Comparison of ENCODE assay signal across 13 cellular contexts in genomic region chr16:86029131-86029741, GRCh38.
DNase-seq lines count a peak whose midpoint lies in the region; ATAC-seq and TF ChIP-seq lines count a peak whose summit lies in the region.
"Had no signal": no experiment of that assay in that cellular context is flagged by ENCODE, and none has a peak within 500 bp of the region (broad histone marks: within the 10 kb centered on the region; RNA-seq: fewer than 3 reads in every experiment).

No MANE protein-coding gene starts in this region.

- H3K27ac ChIP-seq in AG04450 (ENCODE audit: low read depth, low read length) (no peak overlapping the region), mesenchymal stem cell (ENCODE audit: low read length, poor library complexity, severe bottlenecking) (no peak overlapping the region)
- H3K27ac ChIP-seq: C4-2B had no signal

- DNase-seq in AG04450 (ENCODE audit: low read depth, low spot score) (peak; percentile 36), NCI-H2171 treated with DMSO at 0.1 percent for 48 hours (lab: John Stamatoyannopoulos, UW) (peak; percentile 81), fibroblast of mammary gland (ENCODE audit: low read depth) (peak; percentile 13), mesenchymal stem cell (peak; percentile 90), mesothelial cell of epicardium (ENCODE audit: low spot score in 2 of 2, unreplicated experiment in 2 of 2) (no peak), CD14-positive monocyte (ENCODE audit: low spot score) (no peak)
- DNase-seq: cortex of kidney, SK-N-SH had no signal

- CTCF ChIA-PET in AG04450 (lab: Charles Lee), result interaction anchor here (1.9 to 7.2 kb wide), 2 partner anchors 15 to 209 kb away, joined by 4 to 46 read pairs; no protein-coding TSS in a partner anchor

- ATAC-seq in HG03175 (IDR thresholded peaks at IDR 0.05; ENCODE audit: unreplicated experiment) (no peak), GM18909 (IDR thresholded peaks at IDR 0.05; ENCODE audit: poor library complexity, unreplicated experiment) (no peak)
- ATAC-seq: left lobe of liver had no signal

- POLR2A ChIA-PET in AG04450 (lab: Yijun Ruan, JAX), result interaction anchor here (0.8 kb wide), 1 partner anchor 461 kb away, joined by 3 read pairs; no protein-coding TSS in a partner anchor

- H3K4me1 Mint-ChIP-seq in mesothelial cell of epicardium, result peaks cover 11% of the 10 kb centered on the region
- H3K4me1 Mint-ChIP-seq in CD14-positive monocyte, result peaks cover 3% of the 10 kb centered on the region

- H2BK5ac ChIP-seq in mesenchymal stem cell (ENCODE audit: low read depth, low read length, poor library complexity, severe bottlenecking), result no peak overlapping the region

- no peak overlapping the region for H3K23ac ChIP-seq in mesenchymal stem cell (ENCODE audit: low read length in 2 of 2)

- 41% methylated on average over 19 of the region's 20 CpGs for WGBS in mesenchymal stem cell

- peak overlapping the region; percentile 42 for H4K8ac ChIP-seq in mesenchymal stem cell (ENCODE audit: low read length)

- H3K4me1 ChIP-seq in mesenchymal stem cell (ENCODE audit: control insufficient read depth, insufficient read depth, low read depth, low read length), result no peaks in the 10 kb centered on the region

- no peak overlapping the region for H3K27ac Mint-ChIP-seq in mesothelial cell of epicardium
- H3K27ac Mint-ChIP-seq in CD14-positive monocyte, result no peak overlapping the region
- H3K27ac Mint-ChIP-seq: stimulated activated naive CD8-positive, alpha-beta T cell treated with anti-CD3 and anti-CD28 coated beads, Interleukin-15, Interleukin-2, amounts not matched to agents 100 ng/mL and 50 ng/mL, for 24 hours had no signal

- no peaks in the 10 kb centered on the region for H3K79me1 ChIP-seq in mesenchymal stem cell (replicated peaks; ENCODE audit: low read length, poor library complexity, severe bottlenecking)

- peaks cover 40% of the 10 kb centered on the region for H3K27me3 Mint-ChIP-seq in mesothelial cell of epicardium (ENCODE audit: low read depth)
- H3K27me3 Mint-ChIP-seq in CD14-positive monocyte (ENCODE audit: low read depth in 3 of 3), result peaks cover 20 to 38% (median 29%) of the 10 kb centered on the region in 3 donors

- H3K36me3 Mint-ChIP-seq in mesothelial cell of epicardium, result no peaks in the 10 kb centered on the region
- no peaks in the 10 kb centered on the region for H3K36me3 Mint-ChIP-seq in CD14-positive monocyte

- H3K9ac ChIP-seq in mesenchymal stem cell (ENCODE audit: low read length), result no peak overlapping the region
- H3K9ac ChIP-seq: SK-N-SH had no signal

- H3K4me3 ChIP-seq in AG04450 (ENCODE audit: low read depth, low read length) (no peak overlapping the region), fibroblast of mammary gland (ENCODE audit: control insufficient read depth, low read depth, low read length) (no peak overlapping the region), mesenchymal stem cell (ENCODE audit: insufficient read depth in 1 of 2, low read depth in 1 of 2, low read length in 2 of 2) (no peak overlapping the region)

- no peak for TF ChIP-seq CTCF in AG04450 (IDR thresholded peaks at IDR 0.05; ENCODE audit: low read depth, low read length)
- TF ChIP-seq CTCF in fibroblast of mammary gland (conservative IDR thresholded peaks at IDR 0.05; ENCODE audit: control insufficient read depth, insufficient read depth, low read depth, low read length), result no peak
- TF ChIP-seq CTCF in mesothelial cell of epicardium (IDR thresholded peaks at IDR 0.05; ENCODE audit: unreplicated experiment), result no peak
- no peak for TF ChIP-seq CTCF in CD14-positive monocyte (IDR thresholded peaks at IDR 0.05)

- intact Hi-C loops in CD14-positive monocyte (cut with micrococcal nuclease), result no loop called here

- H2BK120ac ChIP-seq in mesenchymal stem cell (ENCODE audit: low read depth, low read length), result no peak overlapping the region

- H2AK5ac ChIP-seq in mesenchymal stem cell (ENCODE audit: low read length, severe bottlenecking), result no peak overlapping the region

- H4K91ac ChIP-seq in mesenchymal stem cell (ENCODE audit: low read length), result peak overlapping the region; percentile 18

- peak overlapping the region in 1 of 2 experiments; percentile 75 for H3K18ac ChIP-seq in mesenchymal stem cell (ENCODE audit: low read depth in 1 of 2, low read length in 2 of 2)

- no peak overlapping the region for H3K4me2 ChIP-seq in mesenchymal stem cell (ENCODE audit: low read length, poor library complexity, severe bottlenecking)
- H3K4me2 ChIP-seq: SK-N-SH had no signal

- H3K4me3 Mint-ChIP-seq in mesothelial cell of epicardium, result no peak overlapping the region
- no peak overlapping the region for H3K4me3 Mint-ChIP-seq in CD14-positive monocyte
- H3K4me3 Mint-ChIP-seq: stimulated activated naive CD8-positive, alpha-beta T cell treated with anti-CD3 and anti-CD28 coated beads, Interleukin-15, Interleukin-2, amounts not matched to agents 100 ng/mL and 50 ng/mL, for 24 hours had no signal

- H3K27me3 ChIP-seq in AG04450 (ENCODE audit: control insufficient read depth, insufficient read depth, low read length) (peaks cover 46% of the 10 kb centered on the region), mesenchymal stem cell (ENCODE audit: control insufficient read depth in 1 of 2, insufficient read depth in 1 of 2, low read length in 2 of 2) (peaks cover 21 to 61% of the 10 kb centered on the region in 2 experiments)

- H3K9me3 ChIP-seq in AG04450 (ENCODE audit: control insufficient read depth, insufficient read depth, low read length) (peaks cover 16% of the 10 kb centered on the region), mesenchymal stem cell (ENCODE audit: control insufficient read depth, low read length) (peaks cover 12% of the 10 kb centered on the region)
- H3K9me3 ChIP-seq: SK-N-SH had no signal

- H2AFZ ChIP-seq in mesenchymal stem cell (ENCODE audit: low read depth, low read length), result peak overlapping the region; percentile 49

- peak overlapping the region; percentile 5 to 57 for H2BK12ac ChIP-seq in mesenchymal stem cell (ENCODE audit: low read length in 2 of 2)

- no peaks in the 10 kb centered on the region for H3K36me3 ChIP-seq in mesenchymal stem cell (ENCODE audit: control insufficient read depth in 1 of 2, insufficient read depth in 2 of 2, low read depth in 1 of 2, low read length in 2 of 2)

- peak overlapping the region; percentile 39 for H2BK15ac ChIP-seq in mesenchymal stem cell (ENCODE audit: low read depth, poor library complexity, severe bottlenecking)

- H3K14ac ChIP-seq in mesenchymal stem cell (ENCODE audit: low read length in 2 of 2), result peak overlapping the region in 1 of 2 experiments; percentile 85

- H3K9me3 Mint-ChIP-seq in mesothelial cell of epicardium (peaks cover 10% of the 10 kb centered on the region), CD14-positive monocyte (peaks cover 8 to 22% (median 17%) of the 10 kb centered on the region in 7 donors)

- H3K4ac ChIP-seq in mesenchymal stem cell (ENCODE audit: low read depth in 1 of 2, low read length in 2 of 2), result peak overlapping the region; percentile 17 to 39

Comparison
In these comparisons a context has a peak if more than half of its experiments do, and no peak if none do; other contexts are left out.
1. DNase-seq: peak in AG04450 (single experiment), NCI-H2171 treated with DMSO at 0.1 percent for 48 hours (single experiment), fibroblast of mammary gland (single experiment) and mesenchymal stem cell (single experiment); none in mesothelial cell of epicardium (0 of 2) and CD14-positive monocyte (single experiment).